In the genomic region with DNA sequence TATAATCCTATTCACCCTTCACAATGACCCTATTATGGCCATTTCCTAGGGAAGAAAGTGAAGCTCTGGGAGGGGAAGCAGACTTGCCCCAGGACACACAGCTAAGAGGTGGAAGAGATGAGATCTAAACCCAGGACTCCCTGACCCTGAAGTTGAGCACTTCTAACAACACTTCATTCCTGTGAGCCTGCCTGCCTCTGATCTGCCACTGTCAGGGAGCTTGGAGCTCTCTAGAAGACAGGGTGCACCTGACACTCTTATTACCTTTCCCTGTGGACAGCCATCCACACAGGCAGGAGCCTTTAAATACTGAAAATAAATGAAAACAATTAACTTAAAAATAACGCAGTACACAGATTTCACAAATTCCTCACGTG, we compare ENCODE assay signal across 9 cellular contexts. TPM values are rescaled to one million over a fixed set of nuclear protein-coding genes. Genes with fewer than 3 reads are reported as not detected.
DNase-seq lines count a peak whose midpoint lies in the region; ATAC-seq and TF ChIP-seq lines count a peak whose summit lies in the region.
"Had no signal": no experiment of that assay in that cellular context is flagged by ENCODE, and none has a peak within 500 bp of the region (broad histone marks: within the 10 kb centered on the region; RNA-seq: fewer than 3 reads in every experiment).

No MANE protein-coding gene starts in this region.

- H3K4me3 Mint-ChIP-seq in neural progenitor cell: peak overlapping the region; percentile 90

- TF ChIP-seq CTCF in neural progenitor cell (IDR thresholded peaks at IDR 0.05) (no peak), GM20000 (IDR thresholded peaks at IDR 0.05; ENCODE audit: extremely low read depth, missing control alignments) (no peak)

- no peaks in the 10 kb centered on the region for H3K9me3 ChIP-seq in ES-I3 (ENCODE audit: control insufficient read depth, insufficient read depth, low read length)
- H3K9me3 ChIP-seq in NT2/D1 (ENCODE audit: insufficient read depth, low read length): no peaks in the 10 kb centered on the region
- no peaks in the 10 kb centered on the region for H3K9me3 ChIP-seq in endocrine pancreas (ENCODE audit: control insufficient read depth, low read length)
- no peaks in the 10 kb centered on the region for H3K9me3 ChIP-seq in neural progenitor cell (ENCODE audit: low read depth)

- no peak for ATAC-seq in HG03457 (IDR thresholded peaks at IDR 0.05; ENCODE audit: unreplicated experiment)
- ATAC-seq in GM19397 (IDR thresholded peaks at IDR 0.05; ENCODE audit: unreplicated experiment): no peak
- no peak for ATAC-seq in GM19452 (IDR thresholded peaks at IDR 0.05; ENCODE audit: unreplicated experiment)

- H3K27me3 ChIP-seq in NT2/D1 (ENCODE audit: insufficient read depth, insufficient read length) (peaks cover 7% of the 10 kb centered on the region), endocrine pancreas (ENCODE audit: control insufficient read depth, insufficient read depth, low read length) (no peaks in the 10 kb centered on the region), neural progenitor cell (no peaks in the 10 kb centered on the region)

- H3K4me1 ChIP-seq in ES-I3 (ENCODE audit: insufficient read depth, low read length) (no peaks in the 10 kb centered on the region), NT2/D1 (ENCODE audit: insufficient read depth, insufficient read length) (peaks cover 10% of the 10 kb centered on the region), endocrine pancreas (ENCODE audit: control insufficient read depth, insufficient read depth, low read length) (peaks cover 3% of the 10 kb centered on the region), neural progenitor cell (peaks cover 13% of the 10 kb centered on the region)

- no peaks in the 10 kb centered on the region for H3K79me2 ChIP-seq in neural progenitor cell (ENCODE audit: low read depth)

- no peak overlapping the region for H3K27ac Mint-ChIP-seq in neural progenitor cell

- H3K4me3 ChIP-seq in NT2/D1 (ENCODE audit: insufficient read length, low read depth) (peak overlapping the region; percentile 90), endocrine pancreas (ENCODE audit: control insufficient read depth, insufficient read depth, low read length) (peak overlapping the region; percentile 78), neural progenitor cell (peak overlapping the region; percentile 65)

- no peaks in the 10 kb centered on the region for H3K9me3 Mint-ChIP-seq in neural progenitor cell

- H2AFZ ChIP-seq in neural progenitor cell (replicated peaks): peak overlapping the region; percentile 90

- H3K27ac ChIP-seq in neural progenitor cell: no peak overlapping the region

- H3K36me3 ChIP-seq in ES-I3 (ENCODE audit: insufficient read depth, low read length) (no peaks in the 10 kb centered on the region), NT2/D1 (ENCODE audit: insufficient read depth, insufficient read length, low read length) (peaks cover 15% of the 10 kb centered on the region), endocrine pancreas (ENCODE audit: control insufficient read depth, insufficient read depth, low read length) (no peaks in the 10 kb centered on the region), neural progenitor cell (no peaks in the 10 kb centered on the region)

- peak overlapping the region; percentile 74 for H3K9ac ChIP-seq in ES-I3 (ENCODE audit: low read depth, low read length)
- peak overlapping the region; percentile 80 for H3K9ac ChIP-seq in NT2/D1 (ENCODE audit: insufficient read length, low read depth)
- peak overlapping the region; percentile 87 for H3K9ac ChIP-seq in endocrine pancreas (ENCODE audit: control insufficient read depth, insufficient read depth, low read length)
- H3K9ac ChIP-seq in neural progenitor cell: no peak overlapping the region

- peaks cover 13% of the 10 kb centered on the region for H3F3A ChIP-seq in neural progenitor cell (ENCODE audit: low read depth)

- DNase-seq in NT2/D1 (ENCODE audit: low read depth, low spot score) (no peak), neural progenitor cell (ENCODE audit: low spot score) (no peak), GM20000 (ENCODE audit: low spot score) (no peak)

- H3K4me1 Mint-ChIP-seq in neural progenitor cell: peaks cover 14% of the 10 kb centered on the region

- no peaks in the 10 kb centered on the region for H3K36me3 Mint-ChIP-seq in neural progenitor cell

- H3K27me3 Mint-ChIP-seq in neural progenitor cell (ENCODE audit: insufficient read depth, low read depth): peaks cover 19% of the 10 kb centered on the region

- H3K4me2 ChIP-seq in neural progenitor cell: peak overlapping the region; percentile 80

- no peaks in the 10 kb centered on the region for H4K20me1 ChIP-seq in neural progenitor cell (ENCODE audit: low read depth)

RNA-seq across cellular contexts. Expression of a gene that starts 0.6 kb away (rescaled TPM):
- 10.5 and 16.4 TPM in 2 replicates for total RNA-seq in neural progenitor cell (ENCODE audit: low replicate concordance)

RNA-seq across cellular contexts. Expression of a gene that starts 13.1 kb away (rescaled TPM):
- 1.1 and 2.3 TPM in 2 replicates for total RNA-seq in neural progenitor cell (ENCODE audit: low replicate concordance)

RNA-seq across cellular contexts. Expression of a gene that starts 52.0 kb away (rescaled TPM):
- not detected in 2 replicates for total RNA-seq in neural progenitor cell (ENCODE audit: low replicate concordance)
- total RNA-seq: RPMI7951 had no signal
